15 cellular contexts compared by ENCODE assay signal in the genomic region with DNA sequence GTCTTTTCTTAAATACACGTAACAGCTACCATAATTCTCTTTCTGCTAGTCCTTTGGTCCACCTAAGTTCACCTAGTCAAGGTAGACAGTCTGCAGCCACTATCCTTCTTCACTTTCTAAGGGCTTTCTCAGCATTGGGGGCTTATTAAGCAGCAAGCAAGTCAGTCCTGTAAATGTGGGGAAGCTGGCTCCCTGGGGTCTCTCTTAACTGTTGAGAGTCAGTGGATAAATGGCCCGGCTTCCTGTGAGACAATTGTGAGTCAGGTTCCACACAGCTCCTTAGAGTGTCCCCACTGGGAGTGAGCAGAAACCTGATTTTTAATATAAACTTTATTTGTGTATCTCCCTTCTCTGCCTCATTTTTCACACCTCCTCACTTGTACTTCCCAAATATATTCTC.
DNase-seq lines count a peak whose midpoint lies in the region; ATAC-seq and TF ChIP-seq lines count a peak whose summit lies in the region.
"Had no signal": no experiment of that assay in that cellular context is flagged by ENCODE, and none has a peak within 500 bp of the region (broad histone marks: within the 10 kb centered on the region; RNA-seq: fewer than 3 reads in every experiment).

No MANE protein-coding gene starts in this region.

- H3K4me3 ChIP-seq in A673 (ENCODE audit: low read depth, low read length, poor library complexity, severe bottlenecking) (no peak overlapping the region), mesenchymal stem cell (ENCODE audit: insufficient read depth in 1 of 2, low read depth in 1 of 2, low read length in 2 of 2) (no peak overlapping the region)
- H3K4me3 ChIP-seq: BLaER1 treated with 17β-estradiol and CSF1 and Interleukin-3, amounts not matched to agents 10 nM and 100 nM; GM12878 had no signal

- H3K4me1 ChIP-seq in A673 (ENCODE audit: insufficient read depth, low read length, poor library complexity, severe bottlenecking) (no peaks in the 10 kb centered on the region), H9 (ENCODE audit: insufficient read depth, low read length) (no peaks in the 10 kb centered on the region; the same call in 1 of the 2 replicates), mesenchymal stem cell (ENCODE audit: control insufficient read depth, insufficient read depth, low read depth, low read length) (peaks cover 7% of the 10 kb centered on the region)

- H3K27ac ChIP-seq in A673 (ENCODE audit: low read depth, low read length, poor library complexity, severe bottlenecking), result no peak overlapping the region
- no peak overlapping the region for H3K27ac ChIP-seq in H9 (ENCODE audit: insufficient read length, low read depth, low read length)
- H3K27ac ChIP-seq in mesenchymal stem cell (ENCODE audit: low read length, poor library complexity, severe bottlenecking), result no peak overlapping the region
- H3K27ac ChIP-seq in caudate nucleus (ENCODE audit: low read depth, low read length), result no peak overlapping the region
- H3K27ac ChIP-seq: 22Rv1; BLaER1 treated with 17β-estradiol and CSF1 and Interleukin-3, amounts not matched to agents 10 nM and 100 nM had no signal

- H3K23me2 ChIP-seq in H9 (ENCODE audit: insufficient read length, low read depth, low read length, poor library complexity, severe bottlenecking), result no peaks in the 10 kb centered on the region

- H3K36me3 ChIP-seq in A673 (ENCODE audit: insufficient read depth, low read length, poor library complexity, severe bottlenecking), result no peaks in the 10 kb centered on the region
- no peaks in the 10 kb centered on the region for H3K36me3 ChIP-seq in mesenchymal stem cell (ENCODE audit: control insufficient read depth in 1 of 2, insufficient read depth in 2 of 2, low read depth in 1 of 2, low read length in 2 of 2)
- H3K36me3 ChIP-seq: BLaER1 treated with 17β-estradiol and CSF1 and Interleukin-3, amounts not matched to agents 10 nM and 100 nM had no signal

- H2BK20ac ChIP-seq in H9 (ENCODE audit: low read depth, low read length, poor library complexity, severe bottlenecking), result no peak overlapping the region

- H2BK12ac ChIP-seq in H9 (ENCODE audit: insufficient read length, low read depth, low read length) (no peak overlapping the region), mesenchymal stem cell (ENCODE audit: low read length in 2 of 2) (no peak overlapping the region)

- peak overlapping the region; percentile 69 to 89 (median 86); a peak in 5 of 7 replicates for H3K27ac Mint-ChIP-seq in H9
- peak overlapping the region; percentile 55; the same call in 1 of the 2 replicates for H3K27ac Mint-ChIP-seq in WTC11
- no peak overlapping the region for H3K27ac Mint-ChIP-seq in stimulated activated naive CD8-positive, alpha-beta T cell treated with anti-CD3 and anti-CD28 coated beads, Interleukin-15, amount 100 ng/mL, for 72 hours
- H3K27ac Mint-ChIP-seq: IgD-negative memory B cell had no signal

- no peaks in the 10 kb centered on the region for H4K20me1 ChIP-seq in H9 (ENCODE audit: control insufficient read depth, insufficient read depth, insufficient read length)
- H4K20me1 ChIP-seq: BLaER1 treated with 17β-estradiol and CSF1 and Interleukin-3, amounts not matched to agents 10 nM and 100 nM had no signal

- H3K9ac ChIP-seq in H9 (ENCODE audit: extremely low read depth, insufficient read length, low read length) (no peak overlapping the region), mesenchymal stem cell (ENCODE audit: low read length) (no peak overlapping the region)
- H3K9ac ChIP-seq: BLaER1 treated with 17β-estradiol and CSF1 and Interleukin-3, amounts not matched to agents 10 nM and 100 nM had no signal

- no peak overlapping the region for H2BK15ac ChIP-seq in H9 (ENCODE audit: low read depth, low read length)
- no peak overlapping the region for H2BK15ac ChIP-seq in mesenchymal stem cell (ENCODE audit: low read depth, poor library complexity, severe bottlenecking)

- POLR2A ChIA-PET in A673 (lab: Charles Lee; ENCODE audit: low non-redundant PET) (no interaction called here), WTC11 (lab: Charles Lee) (no interaction called here)

- H4K8ac ChIP-seq in H9 (replicated peaks; ENCODE audit: insufficient read length, low read depth, low read length) (no peak overlapping the region), mesenchymal stem cell (ENCODE audit: low read length) (no peak overlapping the region)

- H3K79me2 ChIP-seq in H9 (ENCODE audit: insufficient read depth, low read length), result no peaks in the 10 kb centered on the region

- H2BK120ac ChIP-seq in H9 (ENCODE audit: low read depth, low read length, poor library complexity, severe bottlenecking) (no peak overlapping the region), mesenchymal stem cell (ENCODE audit: low read depth, low read length) (no peak overlapping the region)

- no peak overlapping the region for H3K56ac ChIP-seq in H9 (ENCODE audit: insufficient read length, low read depth, low read length)

- no peaks in the 10 kb centered on the region for H3K9me3 ChIP-seq in A673 (ENCODE audit: low read depth, low read length, poor library complexity, severe bottlenecking)
- no peaks in the 10 kb centered on the region for H3K9me3 ChIP-seq in H9 (ENCODE audit: control insufficient read depth, low read depth, low read length)
- no peaks in the 10 kb centered on the region for H3K9me3 ChIP-seq in mesenchymal stem cell (ENCODE audit: control insufficient read depth, low read length)

- no peak overlapping the region for H3K23ac ChIP-seq in H9 (ENCODE audit: insufficient read length, low read depth, low read length)
- no peak overlapping the region for H3K23ac ChIP-seq in mesenchymal stem cell (ENCODE audit: low read length in 2 of 2)

- DNase-seq in A673 (ENCODE audit: low spot score) (peak; percentile 3), H9 (peak; percentile 35), WTC11 (ENCODE audit: low spot score) (no peak), mesenchymal stem cell (no peak), caudate nucleus (lab: John Stamatoyannopoulos, UW) (no peak)
- no peak for DNase-seq in activated naive CD4-positive, alpha-beta T cell (lab: John Stamatoyannopoulos, UW)
- no peak for DNase-seq in stimulated activated naive CD8-positive, alpha-beta T cell treated with anti-CD3 and anti-CD28 coated beads, Interleukin-15, amount 100 ng/mL, for 72 hours
- DNase-seq: AML-193; CD4-positive, CD25-positive, alpha-beta regulatory T cell; DMS53; KG1 had no signal

- no CpG with 5 or more reads among the region's 2 CpGs for WGBS in H9 (ENCODE audit: extremely low coverage, insufficient read length, low lambda C conversion rate)
- WGBS in mesenchymal stem cell, result 100% methylated on average over 2 of the region's 2 CpGs

- no peak overlapping the region for H3T11ph ChIP-seq in H9 (ENCODE audit: low read length)

- H3K4me3 Mint-ChIP-seq in H9 (no peak overlapping the region), WTC11 (no peak overlapping the region)
- H3K4me3 Mint-ChIP-seq in stimulated activated naive CD8-positive, alpha-beta T cell treated with anti-CD3 and anti-CD28 coated beads, Interleukin-15, amount 100 ng/mL, for 72 hours, result no peak overlapping the region
- H3K4me3 Mint-ChIP-seq: CD4-positive, CD25-positive, alpha-beta regulatory T cell; IgD-negative memory B cell had no signal

- no peak for TF ChIP-seq CTCF in A673 (conservative IDR thresholded peaks at IDR 0.05; ENCODE audit: low read depth, low read length)
- no peak for TF ChIP-seq CTCF in H9 (conservative IDR thresholded peaks at IDR 0.05)
- TF ChIP-seq CTCF in WTC11 (IDR thresholded peaks at IDR 0.05), result no peak

- peaks cover 5% of the 10 kb centered on the region for H3K27me3 ChIP-seq in A673 (replicated peaks; ENCODE audit: insufficient read depth, low read depth, low read length, poor library complexity)
- no peaks in the 10 kb centered on the region for H3K27me3 ChIP-seq in H9 (ENCODE audit: insufficient read depth, low read length)
- no peaks in the 10 kb centered on the region for H3K27me3 ChIP-seq in mesenchymal stem cell (ENCODE audit: control insufficient read depth in 1 of 2, insufficient read depth in 1 of 2, low read length in 2 of 2)
- H3K27me3 ChIP-seq: BLaER1 treated with 17β-estradiol and CSF1 and Interleukin-3, amounts not matched to agents 10 nM and 100 nM had no signal

- CTCF ChIA-PET in A673 (lab: Charles Lee), result no interaction called here
- CTCF ChIA-PET in WTC11 (lab: Charles Lee), result no interaction called here

- H3K27me3 Mint-ChIP-seq in H9 (ENCODE audit: low read depth) (no peaks in the 10 kb centered on the region; the same call in 1 of the 2 replicates), WTC11 (ENCODE audit: low read depth) (no peaks in the 10 kb centered on the region)
- H3K27me3 Mint-ChIP-seq in stimulated activated naive CD8-positive, alpha-beta T cell treated with anti-CD3 and anti-CD28 coated beads, Interleukin-15, amount 100 ng/mL, for 72 hours, result no peaks in the 10 kb centered on the region

- no peak overlapping the region for H3K18ac ChIP-seq in H9 (ENCODE audit: insufficient read length, low read depth, low read length)
- H3K18ac ChIP-seq in mesenchymal stem cell (ENCODE audit: low read depth in 1 of 2, low read length in 2 of 2), result no peak overlapping the region

- H4K91ac ChIP-seq in H9 (ENCODE audit: insufficient read length, low read depth, low read length) (no peak overlapping the region), mesenchymal stem cell (ENCODE audit: low read length) (no peak overlapping the region)

- H3K9me3 Mint-ChIP-seq in H9 (peaks cover 0 to 6% of the 10 kb centered on the region in 2 experiments; a peak in 2 of 5 replicates), WTC11 (peaks cover 6% of the 10 kb centered on the region)
- no peaks in the 10 kb centered on the region for H3K9me3 Mint-ChIP-seq in stimulated activated naive CD8-positive, alpha-beta T cell treated with anti-CD3 and anti-CD28 coated beads, Interleukin-15, amount 100 ng/mL, for 72 hours
- H3K9me3 Mint-ChIP-seq: IgD-negative memory B cell had no signal

- intact Hi-C loops in A673 (cut with micrococcal nuclease; ENCODE audit: unreplicated experiment), result no loop called here

- H3K4me1 Mint-ChIP-seq in H9 (peaks cover 20 to 24% of the 10 kb centered on the region in 2 experiments), WTC11 (peaks cover 23% of the 10 kb centered on the region)
- peaks cover 9% of the 10 kb centered on the region for H3K4me1 Mint-ChIP-seq in stimulated activated naive CD8-positive, alpha-beta T cell treated with anti-CD3 and anti-CD28 coated beads, Interleukin-15, amount 100 ng/mL, for 72 hours

- H2AFZ ChIP-seq in H9 (ENCODE audit: low read length), result no peak overlapping the region
- H2AFZ ChIP-seq in mesenchymal stem cell (ENCODE audit: low read depth, low read length), result no peak overlapping the region

- H2BK5ac ChIP-seq in H9 (ENCODE audit: insufficient read length, low read length) (no peak overlapping the region), mesenchymal stem cell (ENCODE audit: low read depth, low read length, poor library complexity, severe bottlenecking) (no peak overlapping the region)

- ATAC-seq in WTC11, result peak; percentile 80
- ATAC-seq in stimulated activated naive CD8-positive, alpha-beta T cell treated with anti-CD3 and anti-CD28 coated beads, Interleukin-15, amount 100 ng/mL, for 72 hours, result no peak
- ATAC-seq: GM12878 had no signal

- H3K4ac ChIP-seq in H9 (ENCODE audit: low read depth, low read length) (no peak overlapping the region), mesenchymal stem cell (ENCODE audit: low read depth in 1 of 2, low read length in 2 of 2) (no peak overlapping the region)

- H3K4me2 ChIP-seq in H9 (ENCODE audit: insufficient read depth, insufficient read length, low read length) (no peak overlapping the region), mesenchymal stem cell (ENCODE audit: low read length, poor library complexity, severe bottlenecking) (no peak overlapping the region)

- H3K14ac ChIP-seq in H9 (ENCODE audit: insufficient read depth, low read length), result no peak overlapping the region
- peak overlapping the region in 1 of 2 experiments; percentile 37 for H3K14ac ChIP-seq in mesenchymal stem cell (ENCODE audit: low read length in 2 of 2)

- H3K79me1 ChIP-seq in H9 (ENCODE audit: insufficient read depth, low read depth, low read length, poor library complexity, severe bottlenecking) (no peaks in the 10 kb centered on the region), mesenchymal stem cell (replicated peaks; ENCODE audit: low read length, poor library complexity, severe bottlenecking) (peaks cover 16% of the 10 kb centered on the region)

- H2AK5ac ChIP-seq in H9 (ENCODE audit: insufficient read length, low read length), result no peak overlapping the region
- H2AK5ac ChIP-seq in mesenchymal stem cell (ENCODE audit: low read length, severe bottlenecking), result peak overlapping the region; percentile 49

- H3K36me3 Mint-ChIP-seq in H9 (ENCODE audit: insufficient read depth in 1 of 3, low read depth in 3 of 3) (peaks cover 0 to 1% (median 0%) of the 10 kb centered on the region in 3 experiments; a peak in 1 of 7 replicates), WTC11 (no peaks in the 10 kb centered on the region)
- H3K36me3 Mint-ChIP-seq: CD4-positive, CD25-positive, alpha-beta regulatory T cell had no signal

- no TSS peak for BruUV-seq in A673 (replicated peaks; lab: Mats Ljungman, UMichigan)

- H4K5ac ChIP-seq in H9 (ENCODE audit: insufficient read length, low read depth, low read length), result no peak overlapping the region

Comparison
In these comparisons a context has a peak if more than half of its experiments do, and no peak if none do; other contexts are left out.
1. DNase-seq: peak in A673 (single experiment) and H9 (single experiment); none in WTC11 (single experiment), mesenchymal stem cell (single experiment), caudate nucleus (0 of 61), activated naive CD4-positive, alpha-beta T cell (0 of 4) and stimulated activated naive CD8-positive, alpha-beta T cell treated with anti-CD3 and anti-CD28 coated beads, Interleukin-15, amount 100 ng/mL, for 72 hours (0 of 2).
2. H3K27ac Mint-ChIP-seq: peak in H9 (3 of 3) and WTC11 (single experiment); none in stimulated activated naive CD8-positive, alpha-beta T cell treated with anti-CD3 and anti-CD28 coated beads, Interleukin-15, amount 100 ng/mL, for 72 hours (0 of 2).